Comparison of ENCODE assay signal across 26 cellular contexts in genomic region chr2:72963423-72964145, GRCh38. TPM values are rescaled to one million over a fixed set of nuclear protein-coding genes. Genes with fewer than 3 reads are reported as not detected.
DNase-seq lines count a peak whose midpoint lies in the region; ATAC-seq and TF ChIP-seq lines count a peak whose summit lies in the region.
"Had no signal": no experiment of that assay in that cellular context is flagged by ENCODE, and none has a peak within 500 bp of the region (broad histone marks: within the 10 kb centered on the region; RNA-seq: fewer than 3 reads in every experiment).

No MANE protein-coding gene starts in this region.

- TF ChIP-seq CTCF in BE2C (IDR thresholded peaks at IDR 0.05; ENCODE audit: low read depth, low read length) (no peak), CD14-positive monocyte (IDR thresholded peaks at IDR 0.05) (no peak)

- no peaks in the 10 kb centered on the region for H3K4me1 ChIP-seq in BE2C
- H3K4me1 ChIP-seq in HUES6 (ENCODE audit: control insufficient read depth, insufficient read depth, low read length): peaks cover 40% of the 10 kb centered on the region
- H3K4me1 ChIP-seq: esophagus squamous epithelium had no signal

- peaks cover 0 to 3% (median 0%) of the 10 kb centered on the region in 7 donors for H3K9me3 Mint-ChIP-seq in CD14-positive monocyte
- H3K9me3 Mint-ChIP-seq: central memory CD8-positive, alpha-beta T cell; naive thymus-derived CD8-positive, alpha-beta T cell; T-helper 1 cell treated with Interleukin-12 subunit alpha and Interleukin-12 subunit beta and Interleukin-4 antibody, amounts not matched to agents 30 μg/mL and 1 μg/mL, for 36 hours had no signal

- peaks cover 0 to 3% (median 0%) of the 10 kb centered on the region in 3 donors for H3K27me3 Mint-ChIP-seq in CD14-positive monocyte (ENCODE audit: low read depth in 3 of 3)
- H3K27me3 Mint-ChIP-seq: central memory CD8-positive, alpha-beta T cell; naive thymus-derived CD8-positive, alpha-beta T cell; progenitor cell of endocrine pancreas had no signal

- H3K27ac ChIP-seq in HUES6 (ENCODE audit: low read depth, low read length): no peak overlapping the region
- H3K27ac ChIP-seq: esophagus squamous epithelium had no signal

- peak overlapping the region; percentile 56 for H3K9ac ChIP-seq in HUES6 (ENCODE audit: low read length)

- H3K36me3 Mint-ChIP-seq in CD14-positive monocyte: peaks cover 70 to 88% of the 10 kb centered on the region in 2 donors
- H3K36me3 Mint-ChIP-seq: naive thymus-derived CD8-positive, alpha-beta T cell had no signal

- intact Hi-C loops in CD14-positive monocyte (cut with micrococcal nuclease): no loop called here

- H3K9me3 ChIP-seq in BE2C (no peaks in the 10 kb centered on the region), HUES6 (ENCODE audit: control insufficient read depth, insufficient read depth, low read depth, low read length) (no peaks in the 10 kb centered on the region)
- H3K9me3 ChIP-seq: esophagus squamous epithelium had no signal

- DNase-seq in BE2C (peak; percentile 28), dermis blood vessel endothelial cell (peak; percentile 19), left kidney (ENCODE audit: low read depth, low spot score) (peak; percentile 81), CD14-positive monocyte (ENCODE audit: low spot score) (no peak)
- DNase-seq in stimulated activated CD4-positive, alpha-beta T cell treated with anti-CD3 and anti-CD28 coated beads, Interleukin-4, amount 100 ng/mL, for 4 hours: no peak
- DNase-seq: activated gamma-delta T cell treated with Interleukin-2 at 50 U/mL for 16 hours; anterior cingulate cortex; effector CD4-positive, alpha-beta T cell; esophagus squamous epithelium; naive thymus-derived CD8-positive, alpha-beta T cell; NCI-H1105; NCI-H2081; NCI-H510A treated with DMSO at 0.1 percent for 48 hours; SHP77 treated with DMSO at 0.1 percent for 48 hours; stimulated activated CD4-positive, alpha-beta T cell treated with anti-CD3 and anti-CD28 coated beads, Interleukin-2, amount 100 ng/mL, for 24 hours had no signal

- ATAC-seq in HG03108 (IDR thresholded peaks at IDR 0.05; ENCODE audit: unreplicated experiment) (no peak), GM21528 (IDR thresholded peaks at IDR 0.05; ENCODE audit: low FRiP score, unreplicated experiment) (no peak)
- ATAC-seq: naive thymus-derived CD8-positive, alpha-beta T cell had no signal

- H3K4me1 Mint-ChIP-seq in CD14-positive monocyte: peaks cover 22% of the 10 kb centered on the region

- H3K4me3 Mint-ChIP-seq in CD14-positive monocyte: no peak overlapping the region
- H3K4me3 Mint-ChIP-seq: central memory CD8-positive, alpha-beta T cell; naive thymus-derived CD8-positive, alpha-beta T cell; T-helper 1 cell treated with Interleukin-12 subunit alpha and Interleukin-12 subunit beta and Interleukin-4 antibody, amounts not matched to agents 30 μg/mL and 1 μg/mL, for 36 hours had no signal

- H3K36me3 ChIP-seq in BE2C (no peaks in the 10 kb centered on the region), HUES6 (ENCODE audit: control insufficient read depth, insufficient read depth, low read length) (no peaks in the 10 kb centered on the region)
- H3K36me3 ChIP-seq: esophagus squamous epithelium had no signal

- no peak overlapping the region for H3K27ac Mint-ChIP-seq in CD14-positive monocyte
- H3K27ac Mint-ChIP-seq: naive thymus-derived CD8-positive, alpha-beta T cell; progenitor cell of endocrine pancreas; T-helper 1 cell treated with Interleukin-12 subunit alpha and Interleukin-12 subunit beta and Interleukin-4 antibody, amounts not matched to agents 30 μg/mL and 1 μg/mL, for 36 hours had no signal

- H3K27me3 ChIP-seq in BE2C (no peaks in the 10 kb centered on the region), HUES6 (ENCODE audit: control insufficient read depth, insufficient read depth, low read length) (0 out of 2 replicates have a peak, but pooled peaks cover 4% of the 10 kb centered on the region)
- H3K27me3 ChIP-seq: esophagus squamous epithelium had no signal

- H3K4me3 ChIP-seq in BE2C (ENCODE audit: low read depth, low read length) (no peak overlapping the region), HUES6 (ENCODE audit: low read depth, low read length) (no peak overlapping the region)
- H3K4me3 ChIP-seq: esophagus squamous epithelium had no signal

RNA-seq across cellular contexts. Expression of gene EMX1, which starts 46.3 kb away (rescaled TPM):
- polyA plus RNA-seq in BE2C (2012; ENCODE audit: insufficient read depth, insufficient read length, low read depth): not detected
- not detected in 2 replicates for total RNA-seq in dermis blood vessel endothelial cell
- polyA plus RNA-seq in CD14-positive monocyte: not detected
- total RNA-seq: A673; glomerular endothelial cell; lung microvascular endothelial cell; naive thymus-derived CD8-positive, alpha-beta T cell; OCI-LY7; urinary bladder had no signal
- polyA plus RNA-seq: naive thymus-derived CD8-positive, alpha-beta T cell; urinary bladder had no signal

Comparison
In these comparisons a context has a peak if more than half of its experiments do, and no peak if none do; other contexts are left out.
1. DNase-seq: peak in BE2C (single experiment), dermis blood vessel endothelial cell (single experiment) and left kidney (single experiment); none in CD14-positive monocyte (single experiment) and stimulated activated CD4-positive, alpha-beta T cell treated with anti-CD3 and anti-CD28 coated beads, Interleukin-4, amount 100 ng/mL, for 4 hours (0 of 2).